In genomic region chr2:233706720-233707119, GRCh38 we compare ENCODE assay signal across 1 cellular context.
TF ChIP-seq lines count a peak whose summit lies in the region.

No MANE protein-coding gene starts in this region.

TF ChIP-seq in SK-N-SH, 30 proteins besides CTCF, POLR2A, EP300 and RAD21 (continued from another document):
- TF ChIP-seq MEF2A (IDR thresholded peaks at IDR 0.05; ENCODE audit: borderline replicate concordance, low read depth) (no peak), NFIC (IDR thresholded peaks at IDR 0.05; ENCODE audit: borderline replicate concordance) (no peak)
TF ChIP-seq in SK-N-SH: peak in this region for 0.
